Comparison of ENCODE assay signal across 1 cellular context in the genomic region with DNA sequence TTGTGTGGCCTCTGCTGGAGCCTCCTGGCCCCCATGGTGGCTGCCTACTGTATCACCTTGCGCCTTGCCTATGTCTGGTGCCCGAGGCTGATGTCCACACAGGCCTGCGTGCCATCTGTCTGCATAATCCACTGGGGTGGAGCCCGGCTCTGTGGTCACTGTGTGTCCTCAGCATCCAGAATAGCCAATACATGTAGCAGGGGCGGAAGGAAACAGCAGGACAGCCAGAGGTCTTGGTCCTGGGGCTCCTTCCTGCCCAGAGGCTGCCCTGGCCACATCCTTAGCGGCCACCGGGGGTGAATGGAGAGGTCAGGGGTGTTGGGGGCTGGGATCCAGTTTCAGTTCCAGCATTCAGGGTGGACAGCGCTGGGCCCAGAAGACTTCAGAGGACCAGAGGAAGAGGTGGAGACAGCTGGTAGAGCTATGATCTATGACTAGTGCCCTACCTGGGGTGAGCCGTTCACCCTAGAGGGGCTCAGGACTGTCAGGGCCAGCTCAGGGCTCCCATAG.
TF ChIP-seq lines count a peak whose summit lies in the region.

No MANE protein-coding gene starts in this region.

TF ChIP-seq in HepG2, 621 proteins besides CTCF, POLR2A, EP300 and RAD21:
- TF ChIP-seq, protein P1, sequence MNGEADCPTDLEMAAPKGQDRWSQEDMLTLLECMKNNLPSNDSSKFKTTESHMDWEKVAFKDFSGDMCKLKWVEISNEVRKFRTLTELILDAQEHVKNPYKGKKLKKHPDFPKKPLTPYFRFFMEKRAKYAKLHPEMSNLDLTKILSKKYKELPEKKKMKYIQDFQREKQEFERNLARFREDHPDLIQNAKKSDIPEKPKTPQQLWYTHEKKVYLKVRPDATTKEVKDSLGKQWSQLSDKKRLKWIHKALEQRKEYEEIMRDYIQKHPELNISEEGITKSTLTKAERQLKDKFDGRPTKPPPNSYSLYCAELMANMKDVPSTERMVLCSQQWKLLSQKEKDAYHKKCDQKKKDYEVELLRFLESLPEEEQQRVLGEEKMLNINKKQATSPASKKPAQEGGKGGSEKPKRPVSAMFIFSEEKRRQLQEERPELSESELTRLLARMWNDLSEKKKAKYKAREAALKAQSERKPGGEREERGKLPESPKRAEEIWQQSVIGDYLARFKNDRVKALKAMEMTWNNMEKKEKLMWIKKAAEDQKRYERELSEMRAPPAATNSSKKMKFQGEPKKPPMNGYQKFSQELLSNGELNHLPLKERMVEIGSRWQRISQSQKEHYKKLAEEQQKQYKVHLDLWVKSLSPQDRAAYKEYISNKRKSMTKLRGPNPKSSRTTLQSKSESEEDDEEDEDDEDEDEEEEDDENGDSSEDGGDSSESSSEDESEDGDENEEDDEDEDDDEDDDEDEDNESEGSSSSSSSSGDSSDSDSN (CRISPR knock-in tag; IDR thresholded peaks at IDR 0.05), result no peak
- TF ChIP-seq, protein P2, sequence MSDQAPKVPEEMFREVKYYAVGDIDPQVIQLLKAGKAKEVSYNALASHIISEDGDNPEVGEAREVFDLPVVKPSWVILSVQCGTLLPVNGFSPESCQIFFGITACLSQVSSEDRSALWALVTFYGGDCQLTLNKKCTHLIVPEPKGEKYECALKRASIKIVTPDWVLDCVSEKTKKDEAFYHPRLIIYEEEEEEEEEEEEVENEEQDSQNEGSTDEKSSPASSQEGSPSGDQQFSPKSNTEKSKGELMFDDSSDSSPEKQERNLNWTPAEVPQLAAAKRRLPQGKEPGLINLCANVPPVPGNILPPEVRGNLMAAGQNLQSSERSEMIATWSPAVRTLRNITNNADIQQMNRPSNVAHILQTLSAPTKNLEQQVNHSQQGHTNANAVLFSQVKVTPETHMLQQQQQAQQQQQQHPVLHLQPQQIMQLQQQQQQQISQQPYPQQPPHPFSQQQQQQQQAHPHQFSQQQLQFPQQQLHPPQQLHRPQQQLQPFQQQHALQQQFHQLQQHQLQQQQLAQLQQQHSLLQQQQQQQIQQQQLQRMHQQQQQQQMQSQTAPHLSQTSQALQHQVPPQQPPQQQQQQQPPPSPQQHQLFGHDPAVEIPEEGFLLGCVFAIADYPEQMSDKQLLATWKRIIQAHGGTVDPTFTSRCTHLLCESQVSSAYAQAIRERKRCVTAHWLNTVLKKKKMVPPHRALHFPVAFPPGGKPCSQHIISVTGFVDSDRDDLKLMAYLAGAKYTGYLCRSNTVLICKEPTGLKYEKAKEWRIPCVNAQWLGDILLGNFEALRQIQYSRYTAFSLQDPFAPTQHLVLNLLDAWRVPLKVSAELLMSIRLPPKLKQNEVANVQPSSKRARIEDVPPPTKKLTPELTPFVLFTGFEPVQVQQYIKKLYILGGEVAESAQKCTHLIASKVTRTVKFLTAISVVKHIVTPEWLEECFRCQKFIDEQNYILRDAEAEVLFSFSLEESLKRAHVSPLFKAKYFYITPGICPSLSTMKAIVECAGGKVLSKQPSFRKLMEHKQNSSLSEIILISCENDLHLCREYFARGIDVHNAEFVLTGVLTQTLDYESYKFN (CRISPR knock-in tag; conservative IDR thresholded peaks at IDR 0.05), result no peak
- TF ChIP-seq POLR2G (IDR thresholded peaks at IDR 0.05; ENCODE audit: low read depth, low read length) (no peak), HNF4A (CRISPR knock-in tag; IDR thresholded peaks at IDR 0.05) (no peak), TEAD2 (CRISPR knock-in tag; IDR thresholded peaks at IDR 0.05) (no peak), CEBPG (CRISPR knock-in tag; IDR thresholded peaks at IDR 0.05) (no peak), ZNF766 (CRISPR knock-in tag; IDR thresholded peaks at IDR 0.05; ENCODE audit: borderline replicate concordance) (no peak), ZNF83 (CRISPR knock-in tag; IDR thresholded peaks at IDR 0.05; ENCODE audit: borderline replicate concordance) (no peak), FLYWCH1 (CRISPR knock-in tag; IDR thresholded peaks at IDR 0.05) (no peak), ZFP36 (IDR thresholded peaks at IDR 0.05; ENCODE audit: borderline replicate concordance, low read depth, low read length, partially characterized antibody) (no peak), NR3C1 (CRISPR knock-in tag; IDR thresholded peaks at IDR 0.05) (no peak), ADNP (CRISPR knock-in tag; IDR thresholded peaks at IDR 0.05) (no peak), SRSF9 (IDR thresholded peaks at IDR 0.05; ENCODE audit: borderline replicate concordance, insufficient read depth, low read depth, low read length, poor library complexity, severe bottlenecking) (no peak), SNAI1 (CRISPR knock-in tag; IDR thresholded peaks at IDR 0.05; ENCODE audit: borderline replicate concordance) (no peak)
- TF ChIP-seq, protein P3, sequence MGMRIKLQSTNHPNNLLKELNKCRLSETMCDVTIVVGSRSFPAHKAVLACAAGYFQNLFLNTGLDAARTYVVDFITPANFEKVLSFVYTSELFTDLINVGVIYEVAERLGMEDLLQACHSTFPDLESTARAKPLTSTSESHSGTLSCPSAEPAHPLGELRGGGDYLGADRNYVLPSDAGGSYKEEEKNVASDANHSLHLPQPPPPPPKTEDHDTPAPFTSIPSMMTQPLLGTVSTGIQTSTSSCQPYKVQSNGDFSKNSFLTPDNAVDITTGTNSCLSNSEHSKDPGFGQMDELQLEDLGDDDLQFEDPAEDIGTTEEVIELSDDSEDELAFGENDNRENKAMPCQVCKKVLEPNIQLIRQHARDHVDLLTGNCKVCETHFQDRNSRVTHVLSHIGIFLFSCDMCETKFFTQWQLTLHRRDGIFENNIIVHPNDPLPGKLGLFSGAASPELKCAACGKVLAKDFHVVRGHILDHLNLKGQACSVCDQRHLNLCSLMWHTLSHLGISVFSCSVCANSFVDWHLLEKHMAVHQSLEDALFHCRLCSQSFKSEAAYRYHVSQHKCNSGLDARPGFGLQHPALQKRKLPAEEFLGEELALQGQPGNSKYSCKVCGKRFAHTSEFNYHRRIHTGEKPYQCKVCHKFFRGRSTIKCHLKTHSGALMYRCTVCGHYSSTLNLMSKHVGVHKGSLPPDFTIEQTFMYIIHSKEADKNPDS (CRISPR knock-in tag; IDR thresholded peaks at IDR 0.05), result no peak
- TF ChIP-seq, protein P4, sequence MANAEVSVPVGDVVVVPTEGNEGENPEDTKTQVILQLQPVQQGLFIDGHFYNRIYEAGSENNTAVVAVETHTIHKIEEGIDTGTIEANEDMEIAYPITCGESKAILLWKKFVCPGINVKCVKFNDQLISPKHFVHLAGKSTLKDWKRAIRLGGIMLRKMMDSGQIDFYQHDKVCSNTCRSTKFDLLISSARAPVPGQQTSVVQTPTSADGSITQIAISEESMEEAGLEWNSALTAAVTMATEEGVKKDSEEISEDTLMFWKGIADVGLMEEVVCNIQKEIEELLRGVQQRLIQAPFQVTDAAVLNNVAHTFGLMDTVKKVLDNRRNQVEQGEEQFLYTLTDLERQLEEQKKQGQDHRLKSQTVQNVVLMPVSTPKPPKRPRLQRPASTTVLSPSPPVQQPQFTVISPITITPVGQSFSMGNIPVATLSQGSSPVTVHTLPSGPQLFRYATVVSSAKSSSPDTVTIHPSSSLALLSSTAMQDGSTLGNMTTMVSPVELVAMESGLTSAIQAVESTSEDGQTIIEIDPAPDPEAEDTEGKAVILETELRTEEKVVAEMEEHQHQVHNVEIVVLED (CRISPR knock-in tag; IDR thresholded peaks at IDR 0.05; ENCODE audit: borderline replicate concordance), result no peak
- TF ChIP-seq, protein P5, sequence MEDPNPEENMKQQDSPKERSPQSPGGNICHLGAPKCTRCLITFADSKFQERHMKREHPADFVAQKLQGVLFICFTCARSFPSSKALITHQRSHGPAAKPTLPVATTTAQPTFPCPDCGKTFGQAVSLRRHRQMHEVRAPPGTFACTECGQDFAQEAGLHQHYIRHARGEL (CRISPR knock-in tag; IDR thresholded peaks at IDR 0.05), result no peak
- TF ChIP-seq, protein P6, sequence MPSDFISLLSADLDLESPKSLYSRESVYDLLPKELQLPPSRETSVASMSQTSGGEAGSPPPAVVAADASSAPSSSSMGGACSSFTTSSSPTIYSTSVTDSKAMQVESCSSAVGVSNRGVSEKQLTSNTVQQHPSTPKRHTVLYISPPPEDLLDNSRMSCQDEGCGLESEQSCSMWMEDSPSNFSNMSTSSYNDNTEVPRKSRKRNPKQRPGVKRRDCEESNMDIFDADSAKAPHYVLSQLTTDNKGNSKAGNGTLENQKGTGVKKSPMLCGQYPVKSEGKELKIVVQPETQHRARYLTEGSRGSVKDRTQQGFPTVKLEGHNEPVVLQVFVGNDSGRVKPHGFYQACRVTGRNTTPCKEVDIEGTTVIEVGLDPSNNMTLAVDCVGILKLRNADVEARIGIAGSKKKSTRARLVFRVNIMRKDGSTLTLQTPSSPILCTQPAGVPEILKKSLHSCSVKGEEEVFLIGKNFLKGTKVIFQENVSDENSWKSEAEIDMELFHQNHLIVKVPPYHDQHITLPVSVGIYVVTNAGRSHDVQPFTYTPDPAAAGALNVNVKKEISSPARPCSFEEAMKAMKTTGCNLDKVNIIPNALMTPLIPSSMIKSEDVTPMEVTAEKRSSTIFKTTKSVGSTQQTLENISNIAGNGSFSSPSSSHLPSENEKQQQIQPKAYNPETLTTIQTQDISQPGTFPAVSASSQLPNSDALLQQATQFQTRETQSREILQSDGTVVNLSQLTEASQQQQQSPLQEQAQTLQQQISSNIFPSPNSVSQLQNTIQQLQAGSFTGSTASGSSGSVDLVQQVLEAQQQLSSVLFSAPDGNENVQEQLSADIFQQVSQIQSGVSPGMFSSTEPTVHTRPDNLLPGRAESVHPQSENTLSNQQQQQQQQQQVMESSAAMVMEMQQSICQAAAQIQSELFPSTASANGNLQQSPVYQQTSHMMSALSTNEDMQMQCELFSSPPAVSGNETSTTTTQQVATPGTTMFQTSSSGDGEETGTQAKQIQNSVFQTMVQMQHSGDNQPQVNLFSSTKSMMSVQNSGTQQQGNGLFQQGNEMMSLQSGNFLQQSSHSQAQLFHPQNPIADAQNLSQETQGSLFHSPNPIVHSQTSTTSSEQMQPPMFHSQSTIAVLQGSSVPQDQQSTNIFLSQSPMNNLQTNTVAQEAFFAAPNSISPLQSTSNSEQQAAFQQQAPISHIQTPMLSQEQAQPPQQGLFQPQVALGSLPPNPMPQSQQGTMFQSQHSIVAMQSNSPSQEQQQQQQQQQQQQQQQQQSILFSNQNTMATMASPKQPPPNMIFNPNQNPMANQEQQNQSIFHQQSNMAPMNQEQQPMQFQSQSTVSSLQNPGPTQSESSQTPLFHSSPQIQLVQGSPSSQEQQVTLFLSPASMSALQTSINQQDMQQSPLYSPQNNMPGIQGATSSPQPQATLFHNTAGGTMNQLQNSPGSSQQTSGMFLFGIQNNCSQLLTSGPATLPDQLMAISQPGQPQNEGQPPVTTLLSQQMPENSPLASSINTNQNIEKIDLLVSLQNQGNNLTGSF (CRISPR knock-in tag; IDR thresholded peaks at IDR 0.05), result no peak
- TF ChIP-seq, protein P7, sequence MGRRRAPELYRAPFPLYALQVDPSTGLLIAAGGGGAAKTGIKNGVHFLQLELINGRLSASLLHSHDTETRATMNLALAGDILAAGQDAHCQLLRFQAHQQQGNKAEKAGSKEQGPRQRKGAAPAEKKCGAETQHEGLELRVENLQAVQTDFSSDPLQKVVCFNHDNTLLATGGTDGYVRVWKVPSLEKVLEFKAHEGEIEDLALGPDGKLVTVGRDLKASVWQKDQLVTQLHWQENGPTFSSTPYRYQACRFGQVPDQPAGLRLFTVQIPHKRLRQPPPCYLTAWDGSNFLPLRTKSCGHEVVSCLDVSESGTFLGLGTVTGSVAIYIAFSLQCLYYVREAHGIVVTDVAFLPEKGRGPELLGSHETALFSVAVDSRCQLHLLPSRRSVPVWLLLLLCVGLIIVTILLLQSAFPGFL (CRISPR knock-in tag; IDR thresholded peaks at IDR 0.05), result no peak
